In genomic region chr19:35618857-35619256, GRCh38 we compare ENCODE assay signal across 1 cellular context.
TF ChIP-seq lines count a peak whose summit lies in the region.

No MANE protein-coding gene starts in this region.

TF ChIP-seq in H1, 55 proteins besides CTCF, POLR2A, EP300 and RAD21:
- TF ChIP-seq ASH2L (IDR thresholded peaks at IDR 0.05; ENCODE audit: low read length) (no peak), EZH2 (IDR thresholded peaks at IDR 0.05; ENCODE audit: low read depth, low read length, severe bottlenecking) (no peak), POLR2AphosphoS5 (IDR thresholded peaks at IDR 0.05; ENCODE audit: low read depth, low read length) (no peak), SRF (IDR thresholded peaks at IDR 0.05; ENCODE audit: low read depth, low read length) (no peak), BCL11A (IDR thresholded peaks at IDR 0.05; ENCODE audit: low read depth in 2 of 2, low read length in 2 of 2) (no peak), EGR1 (IDR thresholded peaks at IDR 0.05; ENCODE audit: borderline replicate concordance, low read depth, low read length) (no peak), CHD1 (IDR thresholded peaks at IDR 0.05; ENCODE audit: low read depth, low read length) (no peak), SIRT6 (IDR thresholded peaks at IDR 0.05; ENCODE audit: low read length) (no peak), NRF1 (IDR thresholded peaks at IDR 0.05; ENCODE audit: low read depth, low read length) (no peak), CBX5 (IDR thresholded peaks at IDR 0.05; ENCODE audit: low read depth, low read length) (no peak), FOSL1 (IDR thresholded peaks at IDR 0.05; ENCODE audit: insufficient read depth, low read depth, low read length) (no peak)
